In genomic region chr6:82430611-82431010, GRCh38 we compare ENCODE assay signal across 34 cellular contexts.
"Had no signal": no experiment of that assay in that cellular context is flagged by ENCODE, and none has a peak within 500 bp of the region (broad histone marks: within the 10 kb centered on the region; RNA-seq: fewer than 3 reads in every experiment).

No MANE protein-coding gene starts in this region.

- DNase-seq: Kasumi-1, MG63, MM.1S, MV-4-11, NCI-H1048, NCI-H1092, NCI-H1092 treated with DMSO at 0.1 percent for 48 hours, NCI-H1105, NCI-H1105 treated with DMSO at 0.1 percent for 48 hours, NCI-H1417, NCI-H1417 treated with DMSO at 0.1 percent for 48 hours, NCI-H1436, NCI-H1436 treated with DMSO at 0.1 percent for 48 hours, NCI-H146, NCI-H1694, NCI-H1694 treated with DMSO at 0.1 percent for 48 hours, NCI-H187, NCI-H187 treated with DMSO at 0.1 percent for 48 hours, NCI-H1930, NCI-H2029, NCI-H2029 treated with DMSO at 0.1 percent for 48 hours, NCI-H2081, NCI-H2081 treated with DMSO at 0.1 percent for 48 hours, NCI-H2107, NCI-H2171, NCI-H2171 treated with DMSO at 0.1 percent for 48 hours, NCI-H2227 treated with DMSO at 0.1 percent for 48 hours, NCI-H226, NCI-H345, NCI-H446, NCI-H446 treated with DMSO at 0.1 percent for 48 hours, NCI-H510A, NCI-H510A treated with DMSO at 0.1 percent for 48 hours, NCI-H524 had no signal

- H3K9me3 ChIP-seq: MG63 had no signal

- H3K27me3 ChIP-seq: MG63 had no signal

- H3K36me3 ChIP-seq: MG63 had no signal

- H3K4me3 ChIP-seq: MG63 had no signal
